In genomic region chr22:44709881-44710400, GRCh38 we compare ENCODE assay signal across 1 cellular context.
TF ChIP-seq lines count a peak whose summit lies in the region.

No MANE protein-coding gene starts in this region.

TF ChIP-seq in HEK293, 187 proteins besides CTCF, POLR2A, EP300 and RAD21 (continued from another document):
- TF ChIP-seq SCRT1 (tag by site-specific recombination; IDR thresholded peaks at IDR 0.05; ENCODE audit: borderline replicate concordance), result no peak
- TF ChIP-seq KLF17 (tag by site-specific recombination; IDR thresholded peaks at IDR 0.05), result no peak; the same call in 1 of the 2 replicates
- TF ChIP-seq ZNF174 (tag by site-specific recombination; IDR thresholded peaks at IDR 0.05), result no peak
- TF ChIP-seq PRDM2 (tag by site-specific recombination; IDR thresholded peaks at IDR 0.05; ENCODE audit: borderline replicate concordance), result no peak
- TF ChIP-seq SP2 (tag by site-specific recombination; IDR thresholded peaks at IDR 0.05), result no peak
- peak; percentile 33; the same call in 1 of the 2 replicates for TF ChIP-seq GLIS2 (tag by site-specific recombination; IDR thresholded peaks at IDR 0.05)
